ENCODE assay signal across 17 cellular contexts in the genomic region with DNA sequence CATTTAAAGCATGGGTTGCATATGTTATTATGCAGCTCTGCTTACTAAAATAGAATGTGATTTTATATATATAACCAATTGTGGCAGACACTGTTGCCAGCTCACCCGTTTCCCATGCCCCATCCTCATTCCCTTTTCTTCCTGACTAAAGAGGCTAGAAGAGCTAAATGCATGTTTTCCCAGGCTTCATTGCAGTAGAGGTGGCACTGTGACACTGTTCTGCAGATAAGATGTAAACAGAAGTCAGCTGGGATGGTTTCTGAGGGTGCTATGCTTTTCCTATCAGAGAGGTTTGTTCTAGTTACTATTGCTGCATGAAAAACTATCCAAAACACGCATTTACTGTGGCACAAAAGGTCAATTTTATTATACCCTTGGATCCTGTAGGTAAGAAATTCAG. TPM values are rescaled to one million over a fixed set of nuclear protein-coding genes. Genes with fewer than 3 reads are reported as not detected.
DNase-seq lines count a peak whose midpoint lies in the region; ATAC-seq and TF ChIP-seq lines count a peak whose summit lies in the region.
"Had no signal": no experiment of that assay in that cellular context is flagged by ENCODE, and none has a peak within 500 bp of the region (broad histone marks: within the 10 kb centered on the region; RNA-seq: fewer than 3 reads in every experiment).

No MANE protein-coding gene starts in this region.

- no peaks in the 10 kb centered on the region for H3K36me3 Mint-ChIP-seq in natural killer cell
- no peaks in the 10 kb centered on the region for H3K36me3 Mint-ChIP-seq in natural killer cell treated with Interleukin-12 subunit alpha and Interleukin-12 subunit beta and Interleukin-15 and Interleukin-18, amount 100 ng/mL, for 72 hours
- H3K36me3 Mint-ChIP-seq in activated CD8-positive, alpha-beta T cell treated with anti-CD3 and anti-CD28 coated beads, Interleukin-2, amount 10 ng/mL, durations not matched to agents 7 days and 5 days (ENCODE audit: low read depth) = peaks cover 4% of the 10 kb centered on the region

- ATAC-seq in natural killer cell (no peak), HG03571 (IDR thresholded peaks at IDR 0.05; ENCODE audit: unreplicated experiment) (no peak)
- ATAC-seq in natural killer cell treated with Interleukin-12 subunit alpha and Interleukin-12 subunit beta and Interleukin-15 and Interleukin-18, amount 100 ng/mL, for 72 hours = no peak
- no peak for ATAC-seq in activated CD8-positive, alpha-beta T cell treated with anti-CD3 and anti-CD28 coated beads, Interleukin-2, amount 10 ng/mL, durations not matched to agents 7 days and 5 days
- ATAC-seq: foreskin keratinocyte had no signal

- H2AFZ ChIP-seq in PC-9 = no peak overlapping the region

- H3K9me2 ChIP-seq in PC-9 (ENCODE audit: insufficient read depth) = no peaks in the 10 kb centered on the region

- peaks cover 19% of the 10 kb centered on the region for H3K79me2 ChIP-seq in PC-9 (ENCODE audit: low read depth)

- intact Hi-C loops in natural killer cell (cut with micrococcal nuclease) = no loop called here
- intact Hi-C loops in PC-9 (cut with micrococcal nuclease; ENCODE audit: unreplicated experiment) = no loop called here

- H3K27me3 ChIP-seq in PC-9 (ENCODE audit: insufficient read depth, low read depth) = no peaks in the 10 kb centered on the region
- H3K27me3 ChIP-seq: breast epithelium, foreskin keratinocyte, ovary had no signal

- CTCF ChIA-PET in activated CD8-positive, alpha-beta T cell treated with anti-CD3 and anti-CD28 coated beads, Interleukin-2, amount 10 ng/mL, durations not matched to agents 7 days and 5 days (lab: Charles Lee) = interaction anchor here (0.8 to 2.8 kb wide), 7 partner anchors 12 to 85 kb away, joined by 3 to 14 read pairs (median 6); no protein-coding TSS in a partner anchor
- CTCF ChIA-PET in PC-9 (lab: Charles Lee) = no interaction called here

- no peaks in the 10 kb centered on the region for H3K36me3 ChIP-seq in PC-9 (ENCODE audit: low read depth)
- H3K36me3 ChIP-seq: breast epithelium, ovary, SJSA1, thoracic aorta had no signal

- no peak for DNase-seq in natural killer cell
- no peak for DNase-seq in natural killer cell treated with Interleukin-12 subunit alpha and Interleukin-12 subunit beta and Interleukin-15 and Interleukin-18, amount 100 ng/mL, for 72 hours (ENCODE audit: low spot score)
- no peak for DNase-seq in activated CD8-positive, alpha-beta T cell treated with anti-CD3 and anti-CD28 coated beads, Interleukin-2, amount 10 ng/mL, durations not matched to agents 7 days and 5 days
- DNase-seq in inferior parietal cortex (ENCODE audit: extremely low spot score) = peak; percentile 48
- no peak for DNase-seq in PC-9
- DNase-seq in iPS-NIHi7 (ENCODE audit: extremely low spot score) = no peak
- DNase-seq: DMS79 treated with DMSO at 0.1 percent for 48 hours, foreskin keratinocyte, H7, NCI-H1105 treated with DMSO at 0.1 percent for 48 hours, ovary had no signal

- TF ChIP-seq CTCF in natural killer cell (IDR thresholded peaks at IDR 0.05) (no peak), PC-9 (conservative IDR thresholded peaks at IDR 0.05) (no peak)

- peak overlapping the region in 1 of 2 donors; percentile 36 for H3K27ac Mint-ChIP-seq in natural killer cell
- H3K27ac Mint-ChIP-seq in natural killer cell treated with Interleukin-12 subunit alpha and Interleukin-12 subunit beta and Interleukin-15 and Interleukin-18, amount 100 ng/mL, for 72 hours = peak overlapping the region in 1 of 2 donors; percentile 36
- peak overlapping the region; percentile 46 for H3K27ac Mint-ChIP-seq in activated CD8-positive, alpha-beta T cell treated with anti-CD3 and anti-CD28 coated beads, Interleukin-2, amount 10 ng/mL, durations not matched to agents 7 days and 5 days

- peaks cover 31 to 37% of the 10 kb centered on the region in 2 donors for H3K27me3 Mint-ChIP-seq in natural killer cell (ENCODE audit: low read depth in 2 of 2)
- peaks cover 19 to 25% of the 10 kb centered on the region in 2 donors for H3K27me3 Mint-ChIP-seq in natural killer cell treated with Interleukin-12 subunit alpha and Interleukin-12 subunit beta and Interleukin-15 and Interleukin-18, amount 100 ng/mL, for 72 hours
- H3K27me3 Mint-ChIP-seq in activated CD8-positive, alpha-beta T cell treated with anti-CD3 and anti-CD28 coated beads, Interleukin-2, amount 10 ng/mL, durations not matched to agents 7 days and 5 days (ENCODE audit: low read depth) = peaks cover 31% of the 10 kb centered on the region

- H3K4me2 ChIP-seq in PC-9 = no peak overlapping the region

- no peak overlapping the region for H3K4me3 ChIP-seq in PC-9
- H3K4me3 ChIP-seq: breast epithelium, ovary, SJSA1, thoracic aorta had no signal

- H3F3A ChIP-seq in PC-9 (ENCODE audit: insufficient read depth, low read depth) = peaks cover 21% of the 10 kb centered on the region

- H3K4me1 ChIP-seq in PC-9 (replicated peaks; ENCODE audit: insufficient read depth) = peaks cover 20% of the 10 kb centered on the region
- H3K4me1 ChIP-seq: breast epithelium had no signal

- no peaks in the 10 kb centered on the region for H4K20me1 ChIP-seq in PC-9 (ENCODE audit: insufficient read depth)

- H3K27ac ChIP-seq in PC-9 = no peak overlapping the region
- H3K27ac ChIP-seq: foreskin keratinocyte, ovary, SJSA1, thoracic aorta, VCaP had no signal

- no peaks in the 10 kb centered on the region for H3K9me3 Mint-ChIP-seq in natural killer cell
- no peaks in the 10 kb centered on the region for H3K9me3 Mint-ChIP-seq in natural killer cell treated with Interleukin-12 subunit alpha and Interleukin-12 subunit beta and Interleukin-15 and Interleukin-18, amount 100 ng/mL, for 72 hours
- no peaks in the 10 kb centered on the region for H3K9me3 Mint-ChIP-seq in activated CD8-positive, alpha-beta T cell treated with anti-CD3 and anti-CD28 coated beads, Interleukin-2, amount 10 ng/mL, durations not matched to agents 7 days and 5 days (ENCODE audit: insufficient read depth)
- H3K9me3 Mint-ChIP-seq: activated T-helper 2 cell treated with anti-CD3 and anti-CD28 coated beads, Interferon-gamma antibody, Interleukin-2, Interleukin-4, amounts not matched to agents 10 μg/mL and 5 μg/mL and 100 μg/mL, durations not matched to agents 14 hours and 24 hours and 36 hours had no signal

- H3K9me3 ChIP-seq in PC-9 (ENCODE audit: insufficient read depth, low read depth) = no peaks in the 10 kb centered on the region
- H3K9me3 ChIP-seq: breast epithelium, ovary, SJSA1, thoracic aorta had no signal

- peaks cover 25 to 28% of the 10 kb centered on the region in 2 donors for H3K4me1 Mint-ChIP-seq in natural killer cell
- H3K4me1 Mint-ChIP-seq in natural killer cell treated with Interleukin-12 subunit alpha and Interleukin-12 subunit beta and Interleukin-15 and Interleukin-18, amount 100 ng/mL, for 72 hours (ENCODE audit: low read depth in 2 of 2) = peaks cover 32 to 34% of the 10 kb centered on the region in 2 donors
- peaks cover 50% of the 10 kb centered on the region for H3K4me1 Mint-ChIP-seq in activated CD8-positive, alpha-beta T cell treated with anti-CD3 and anti-CD28 coated beads, Interleukin-2, amount 10 ng/mL, durations not matched to agents 7 days and 5 days (ENCODE audit: low read depth)

- POLR2A ChIA-PET in activated CD8-positive, alpha-beta T cell treated with anti-CD3 and anti-CD28 coated beads, Interleukin-2, amount 10 ng/mL, durations not matched to agents 7 days and 5 days (lab: Charles Lee) = interaction anchor here (1.2 to 2.2 kb wide), 2 partner anchors 38 to 73 kb away, joined by 4 to 5 read pairs; no protein-coding TSS in a partner anchor
- POLR2A ChIA-PET in PC-9 (lab: Charles Lee; ENCODE audit: unreplicated experiment) = no interaction called here

- no TSS peak for BruUV-seq in PC-9 (replicated peaks; lab: Mats Ljungman, UMichigan)

- H3K4me3 Mint-ChIP-seq in natural killer cell = peak overlapping the region; percentile 79
- no peak overlapping the region for H3K4me3 Mint-ChIP-seq in natural killer cell treated with Interleukin-12 subunit alpha and Interleukin-12 subunit beta and Interleukin-15 and Interleukin-18, amount 100 ng/mL, for 72 hours
- peak overlapping the region; percentile 64 for H3K4me3 Mint-ChIP-seq in activated CD8-positive, alpha-beta T cell treated with anti-CD3 and anti-CD28 coated beads, Interleukin-2, amount 10 ng/mL, durations not matched to agents 7 days and 5 days

RNA-seq across cellular contexts. Expression of a gene that starts 5.7 kb away (rescaled TPM):
- total RNA-seq in natural killer cell (100 to 1,000 TPM in 2 of 3 donors, 10 to 100 TPM in 1; 51.1 to 123 (median 110) TPM), PC-9 (2021) (54.2 and 67.9 TPM in 2 replicates)
- 10 to 100 TPM; 12.1 to 30.7 TPM for total RNA-seq in natural killer cell treated with Interleukin-12 subunit alpha and Interleukin-12 subunit beta and Interleukin-15 and Interleukin-18, amount 100 ng/mL, for 72 hours
- 10 to 100 TPM; 44.5 to 47.6 TPM for total RNA-seq in activated CD8-positive, alpha-beta T cell treated with anti-CD3 and anti-CD28 coated beads, Interleukin-2, amount 10 ng/mL, durations not matched to agents 7 days and 5 days

RNA-seq across cellular contexts. Expression of a gene that starts 36.5 kb away (rescaled TPM):
- total RNA-seq in natural killer cell = not detected
- not detected for total RNA-seq in natural killer cell treated with Interleukin-12 subunit alpha and Interleukin-12 subunit beta and Interleukin-15 and Interleukin-18, amount 100 ng/mL, for 72 hours
- total RNA-seq in activated CD8-positive, alpha-beta T cell treated with anti-CD3 and anti-CD28 coated beads, Interleukin-2, amount 10 ng/mL, durations not matched to agents 7 days and 5 days = not detected
- total RNA-seq in PC-9 (2021) = not detected in 2 replicates
- total RNA-seq: activated T-helper 2 cell treated with anti-CD3 and anti-CD28 coated beads, Interferon-gamma antibody, Interleukin-2, Interleukin-4, amounts not matched to agents 10 μg/mL and 5 μg/mL and 100 μg/mL, durations not matched to agents 14 hours and 24 hours and 36 hours; breast epithelium; foreskin keratinocyte; H7; SJSA1 had no signal
